ENCODE assay signal across 12 cellular contexts in genomic region chr12:45183263-45183662, GRCh38. TPM values are rescaled to one million over a fixed set of nuclear protein-coding genes. Genes with fewer than 3 reads are reported as not detected.
DNase-seq lines count a peak whose midpoint lies in the region; ATAC-seq, FAIRE-seq and TF ChIP-seq lines count a peak whose summit lies in the region.
"Had no signal": no experiment of that assay in that cellular context is flagged by ENCODE, and none has a peak within 500 bp of the region (broad histone marks: within the 10 kb centered on the region; RNA-seq: fewer than 3 reads in every experiment).

No MANE protein-coding gene starts in this region.

- H3K27me3 ChIP-seq in HepG2 (ENCODE audit: control insufficient read depth in 1 of 2, insufficient read depth in 2 of 2, low read length in 2 of 2): no peaks in the 10 kb centered on the region
- H3K27me3 ChIP-seq: SJSA1 had no signal

- H4K20me1 ChIP-seq in HepG2 (ENCODE audit: insufficient read depth, low read length): no peaks in the 10 kb centered on the region

- no peak overlapping the region for H3K4me2 ChIP-seq in HepG2 (ENCODE audit: low read depth, low read length)

- H3K27ac ChIP-seq in HepG2 (ENCODE audit: extremely low read length, insufficient read depth, low read length): no peak overlapping the region
- H3K27ac ChIP-seq: SJSA1 had no signal

- in situ Hi-C loops in astrocyte of the cerebellum (cut with HindIII; ENCODE audit: low sequenced_read_pairs): no loop called here
- in situ Hi-C loops in HepG2 (cut with HindIII; ENCODE audit: extremely low pct_ligation_motif_present, low pct_unique_long_range_greater_than_20kb): loop anchor here (25.0 kb wide), 1 partner anchor 554 kb away; the partner anchor contains the start of gene ARID2

- peaks cover 12% of the 10 kb centered on the region for H3K36me3 Mint-ChIP-seq in HFFc6 (ENCODE audit: low read depth)
- H3K36me3 Mint-ChIP-seq in natural killer cell treated with Interleukin-12 subunit alpha and Interleukin-12 subunit beta and Interleukin-15 and Interleukin-18, amount 100 ng/mL, for 72 hours: peaks cover 14% of the 10 kb centered on the region

- peaks cover 12% of the 10 kb centered on the region for H3K9me3 ChIP-seq in HepG2 (ENCODE audit: low read length)

- no peak overlapping the region for H3K4me3 Mint-ChIP-seq in HFFc6
- H3K4me3 Mint-ChIP-seq in natural killer cell treated with Interleukin-12 subunit alpha and Interleukin-12 subunit beta and Interleukin-15 and Interleukin-18, amount 100 ng/mL, for 72 hours: no peak overlapping the region

- peaks cover 11% of the 10 kb centered on the region for H3K9me3 Mint-ChIP-seq in HFFc6
- peaks cover 4% of the 10 kb centered on the region for H3K9me3 Mint-ChIP-seq in natural killer cell treated with Interleukin-12 subunit alpha and Interleukin-12 subunit beta and Interleukin-15 and Interleukin-18, amount 100 ng/mL, for 72 hours

- no peaks in the 10 kb centered on the region for H3K79me2 ChIP-seq in HepG2 (ENCODE audit: insufficient read depth, low read length)

- no peaks in the 10 kb centered on the region for H3K36me3 ChIP-seq in HepG2 (replicated peaks in 1 of 2; ENCODE audit: control insufficient read depth in 1 of 2, insufficient read depth in 2 of 2, low read length in 2 of 2)
- H3K36me3 ChIP-seq: SJSA1 had no signal

- 73% methylated on average over 2 of the region's 2 CpGs for WGBS in HepG2 (ENCODE audit: low lambda C conversion rate)

- no peaks in the 10 kb centered on the region for H3K4me1 Mint-ChIP-seq in HFFc6 (ENCODE audit: low read depth)
- no peaks in the 10 kb centered on the region for H3K4me1 Mint-ChIP-seq in natural killer cell treated with Interleukin-12 subunit alpha and Interleukin-12 subunit beta and Interleukin-15 and Interleukin-18, amount 100 ng/mL, for 72 hours (ENCODE audit: low read depth in 2 of 2)

- intact Hi-C loops in HepG2 (cut with micrococcal nuclease; ENCODE audit: unreplicated experiment): loop anchor here (1.0 kb wide), 2 partner anchors 33 to 205 kb away; partner anchors contain the start of gene ANO6

- TF ChIP-seq RAD21 in HepG2 (CRISPR knock-in tag; IDR thresholded peaks at IDR 0.05): no peak

- TF ChIP-seq POLR2A in HepG2 (IDR thresholded peaks at IDR 0.05; ENCODE audit: insufficient read depth in 1 of 2, low read depth in 2 of 2, low read length in 2 of 2): no peak

- peaks cover under 1% of the 10 kb centered on the region; the same call in 1 of the 2 replicates for H3K4me1 ChIP-seq in HepG2 (ENCODE audit: insufficient read depth, low read length)
- H3K4me1 ChIP-seq: SJSA1 had no signal

- no peak overlapping the region for H3K9ac ChIP-seq in HepG2 (ENCODE audit: insufficient read depth, low read depth, low read length)

- FAIRE-seq in HepG2 (lab: Jason Lieb, UNC): peak; percentile 44
- FAIRE-seq: keratinocyte had no signal

- TF ChIP-seq CTCF in HFFc6 (IDR thresholded peaks at IDR 0.05) (peak; percentile 67), astrocyte of the cerebellum (IDR thresholded peaks at IDR 0.05; ENCODE audit: low read depth, low read length, missing control alignments) (peak; percentile 20), HepG2 (CRISPR knock-in tag; IDR thresholded peaks at IDR 0.05) (peak; percentile 51)

- TF ChIP-seq EP300 in HepG2 (IDR thresholded peaks at IDR 0.05; ENCODE audit: low read depth in 2 of 2, low read length in 2 of 2) (no peak), HepG2 (CRISPR knock-in tag; IDR thresholded peaks at IDR 0.05; ENCODE audit: borderline replicate concordance) (no peak)

- 0 out of 2 replicates have a peak, but pooled peaks cover 1% of the 10 kb centered on the region for H3K27me3 Mint-ChIP-seq in HFFc6 (ENCODE audit: insufficient read depth)
- H3K27me3 Mint-ChIP-seq in natural killer cell treated with Interleukin-12 subunit alpha and Interleukin-12 subunit beta and Interleukin-15 and Interleukin-18, amount 100 ng/mL, for 72 hours: no peaks in the 10 kb centered on the region

- H3K4me3 ChIP-seq in astrocyte of the cerebellum (ENCODE audit: low read depth, low read length) (no peak overlapping the region), HepG2 (replicated peaks in 1 of 3; ENCODE audit: insufficient read depth in 1 of 3, low read depth in 2 of 3, low read length in 3 of 3) (no peak overlapping the region)
- H3K4me3 ChIP-seq: SJSA1 had no signal

- BruUV-seq in HepG2 (replicated peaks; lab: Mats Ljungman, UMichigan): no TSS peak

- POLR2A ChIA-PET in HepG2 (lab: Yijun Ruan, JAX): no interaction called here

- CTCF ChIA-PET in HepG2 (lab: Yijun Ruan, JAX; ENCODE audit: low intra/inter-chr PET ratio, low total read pairs): interaction anchor here (1.4 kb wide), 1 partner anchor 205 kb away, joined by 10 read pairs; no protein-coding TSS in a partner anchor

- H2AFZ ChIP-seq in HepG2 (ENCODE audit: low read length): no peak overlapping the region

- no peak overlapping the region for H3K27ac Mint-ChIP-seq in HFFc6
- H3K27ac Mint-ChIP-seq in natural killer cell treated with Interleukin-12 subunit alpha and Interleukin-12 subunit beta and Interleukin-15 and Interleukin-18, amount 100 ng/mL, for 72 hours: no peak overlapping the region
- H3K27ac Mint-ChIP-seq: activated naive CD4-positive, alpha-beta T cell treated with anti-CD3 and anti-CD28 coated beads, Interleukin-2, amount 50 U/mL, for 72 hours had no signal

- ATAC-seq in HepG2: no peak
- no peak for ATAC-seq in natural killer cell treated with Interleukin-12 subunit alpha and Interleukin-12 subunit beta and Interleukin-15 and Interleukin-18, amount 100 ng/mL, for 72 hours
- ATAC-seq: activated naive CD4-positive, alpha-beta T cell treated with anti-CD3 and anti-CD28 coated beads, Interleukin-2, amount 50 U/mL, for 72 hours had no signal

- DNase-seq in AG08396 (ENCODE audit: low spot score) (peak; percentile 33), HFFc6 (peak; percentile 20), astrocyte of the cerebellum (ENCODE audit: low read depth) (no peak), HepG2 (ENCODE audit: low spot score) (peak; percentile 13), germinal center (ENCODE audit: low spot score) (no peak), SK-N-DZ (ENCODE audit: low spot score) (no peak)
- DNase-seq in natural killer cell treated with Interleukin-12 subunit alpha and Interleukin-12 subunit beta and Interleukin-15 and Interleukin-18, amount 100 ng/mL, for 72 hours (ENCODE audit: low spot score): no peak
- DNase-seq in activated CD4-positive, alpha-beta T cell treated with anti-CD3 and anti-CD28 coated beads for 48 hours: no peak
- DNase-seq: stimulated activated CD4-positive, alpha-beta T cell treated with anti-CD3 and anti-CD28 coated beads, Interleukin-4, amount 100 ng/mL, for 1 hour had no signal

TF ChIP-seq in HepG2, 621 proteins besides CTCF, POLR2A, EP300 and RAD21 (continues in another document):
- TF ChIP-seq NR2F2 (IDR thresholded peaks at IDR 0.05; ENCODE audit: borderline replicate concordance, low read depth) (no peak), SMC3 (IDR thresholded peaks at IDR 0.05; ENCODE audit: low read length) (peak; percentile 22; the same call in 1 of the 2 replicates), ZNF83 (CRISPR knock-in tag; IDR thresholded peaks at IDR 0.05; ENCODE audit: borderline replicate concordance) (no peak), STAG1 (CRISPR knock-in tag; IDR thresholded peaks at IDR 0.05) (peak; percentile 68), SRY (CRISPR knock-in tag; IDR thresholded peaks at IDR 0.05) (no peak), DDIT3 (CRISPR knock-in tag; IDR thresholded peaks at IDR 0.05) (no peak)

RNA-seq across cellular contexts. Expression of gene ANO6, which starts 32.6 kb away (rescaled TPM):
- 10 to 100 TPM; 44.4 to 58.6 (median 53.3) TPM for total RNA-seq in HFFc6 (2021; fragmentation: NEBNext Ultra II Directional; extraction: Animal tissue kit (Norgen Biotek cat#: 25700))
- 45.8 and 57.1 TPM in 2 replicates for total RNA-seq in HepG2 (2016; rRNA removed; fragmentation: Illumina TruSeq; extraction: Trizol)
- 10.4 and 10.9 TPM in 2 replicates for total RNA-seq in HepG2 (2016; cell fraction: cytosol; rRNA removed; fragmentation: Illumina TruSeq; extraction: Trizol; ENCODE audit: low read depth)
- total RNA-seq in HepG2 (2016; cell fraction: insoluble cytoplasmic fraction; rRNA removed; fragmentation: Illumina TruSeq; extraction: Trizol): 46.6 and 56.5 TPM in 2 replicates
- 24.2 and 24.6 TPM in 2 replicates for total RNA-seq in HepG2 (2016; cell fraction: membrane; rRNA removed; fragmentation: Illumina TruSeq; extraction: Trizol)
- total RNA-seq in HepG2 (2016; cell fraction: nucleus; rRNA removed; fragmentation: Illumina TruSeq; extraction: Trizol): 64.7 and 71.5 TPM in 2 replicates
- 30.3 and 37.8 TPM in 2 replicates for polyA plus RNA-seq in HepG2 (2011; rRNA removed)
- 22.9 and 31.2 TPM in 2 replicates for polyA plus RNA-seq in HepG2 (2011; cell fraction: cytosol; rRNA removed)
- polyA plus RNA-seq in HepG2 (2011; cell fraction: nucleus; rRNA removed): 13.8 and 15.5 TPM in 2 replicates
- polyA plus RNA-seq in HepG2 (2012): 41.1 and 43.6 TPM in 2 replicates
- 2.1 and 2.3 TPM in 2 replicates for polyA plus RNA-seq in HepG2 (2016; cell fraction: cytosol; fragmentation: Illumina TruSeq; extraction: Trizol; ENCODE audit: low read depth)
- 36.6 and 38.9 TPM in 2 replicates for polyA plus RNA-seq in HepG2 (2016; cell fraction: insoluble cytoplasmic fraction; fragmentation: Illumina TruSeq; extraction: Trizol; ENCODE audit: low read depth)
- polyA plus RNA-seq in HepG2 (2016; cell fraction: membrane; fragmentation: Illumina TruSeq; extraction: Trizol; ENCODE audit: low read depth): 8.9 and 9.1 TPM in 2 replicates
- polyA plus RNA-seq in HepG2 (2016; cell fraction: nucleus; fragmentation: Illumina TruSeq; extraction: Trizol; ENCODE audit: insufficient read depth, low read depth): 48.3 and 49.0 TPM in 2 replicates
- polyA minus RNA-seq in HepG2 (2011; rRNA and poly(A)+ RNA removed; ENCODE audit: low replicate concordance): 21.5 and 54.3 TPM in 2 replicates
- polyA minus RNA-seq in HepG2 (2011; cell fraction: cytosol; rRNA and poly(A)+ RNA removed): 52.1 and 54.6 TPM in 2 replicates
- 50.3 and 60.4 TPM in 2 replicates for polyA minus RNA-seq in HepG2 (2011; cell fraction: nucleus; rRNA and poly(A)+ RNA removed)
- 10 to 100 TPM; 35.2 to 55.1 TPM for total RNA-seq in natural killer cell treated with Interleukin-12 subunit alpha and Interleukin-12 subunit beta and Interleukin-15 and Interleukin-18, amount 100 ng/mL, for 72 hours
- polyA plus RNA-seq in SK-N-DZ (2014; cell fraction: cytosol; rRNA removed): 68.9 and 75.0 TPM in 2 replicates
- polyA plus RNA-seq in SK-N-DZ (2014; cell fraction: nucleus; rRNA removed): 39.3 and 39.6 TPM in 2 replicates

Comparison
In these comparisons a context has a peak if more than half of its experiments do, and no peak if none do; other contexts are left out.
1. DNase-seq: peak in AG08396 (single experiment), HFFc6 (single experiment) and HepG2 (single experiment); none in astrocyte of the cerebellum (single experiment), natural killer cell treated with Interleukin-12 subunit alpha and Interleukin-12 subunit beta and Interleukin-15 and Interleukin-18, amount 100 ng/mL, for 72 hours (single experiment), germinal center (single experiment), activated CD4-positive, alpha-beta T cell treated with anti-CD3 and anti-CD28 coated beads for 48 hours (single experiment) and SK-N-DZ (single experiment).
2. Peak in every context shown above with its lines, with median percentiles within 50 percentile points of each other: CTCF ChIP-seq.